Comparison of ENCODE assay signal across 16 cellular contexts in the genomic region with DNA sequence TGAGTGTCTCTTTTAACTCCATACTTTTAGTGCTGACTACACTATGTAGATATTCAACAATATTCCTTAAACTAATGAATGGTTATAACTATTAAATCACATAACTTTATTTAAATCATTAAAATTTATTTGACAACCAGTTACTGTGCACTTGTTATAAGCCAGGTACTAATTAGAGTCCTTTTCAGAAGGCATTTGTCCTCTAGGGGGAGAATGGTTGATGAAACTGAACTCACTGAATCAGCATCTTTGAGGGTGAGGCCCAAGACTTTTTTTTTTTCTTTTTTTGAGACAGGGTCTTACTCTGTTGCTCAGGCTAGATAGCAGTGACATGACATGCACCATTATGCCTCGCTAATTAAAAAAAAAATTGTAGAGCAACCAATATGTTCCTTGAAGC.
DNase-seq lines count a peak whose midpoint lies in the region; ATAC-seq, FAIRE-seq and TF ChIP-seq lines count a peak whose summit lies in the region.
"Had no signal": no experiment of that assay in that cellular context is flagged by ENCODE, and none has a peak within 500 bp of the region (broad histone marks: within the 10 kb centered on the region; RNA-seq: fewer than 3 reads in every experiment).

No MANE protein-coding gene starts in this region.

- H3K4me3 ChIP-seq in HepG2 (replicated peaks in 1 of 3; ENCODE audit: insufficient read depth in 1 of 3, low read depth in 2 of 3, low read length in 3 of 3) (no peak overlapping the region), right lobe of liver (no peak overlapping the region), OCI-LY7 (ENCODE audit: low read depth, low read length, poor library complexity, severe bottlenecking) (no peak overlapping the region), epithelial cell of esophagus (ENCODE audit: low read length) (no peak overlapping the region), neuronal stem cell (ENCODE audit: low read length in 2 of 2) (no peak overlapping the region)
- no peak overlapping the region for H3K4me3 ChIP-seq in CD4-positive, alpha-beta memory T cell (ENCODE audit: low read length in 2 of 2)

- H3K9ac ChIP-seq in HepG2 (ENCODE audit: insufficient read depth, low read depth, low read length) (no peak overlapping the region), neuronal stem cell (ENCODE audit: low read depth, low read length, poor library complexity) (no peak overlapping the region)

- H3K27ac ChIP-seq in HepG2 (ENCODE audit: extremely low read length, insufficient read depth, low read length) (no peak overlapping the region), right lobe of liver (no peak overlapping the region), OCI-LY7 (ENCODE audit: low read depth, low read length, poor library complexity, severe bottlenecking) (no peak overlapping the region), neuronal stem cell (replicated peaks; ENCODE audit: low read length) (no peak overlapping the region)
- H3K27ac ChIP-seq in CD4-positive, alpha-beta memory T cell (ENCODE audit: low read depth, low read length) = no peak overlapping the region

- H3K9me2 ChIP-seq in OCI-LY7 (ENCODE audit: insufficient read depth, low read length) = no peaks in the 10 kb centered on the region

- intact Hi-C loops in HepG2 (cut with micrococcal nuclease; ENCODE audit: unreplicated experiment) (no loop called here), right lobe of liver (cut with DNase I) (no loop called here), OCI-LY7 (cut with micrococcal nuclease; ENCODE audit: unreplicated experiment) (no loop called here)
- intact Hi-C loops in CD4-positive, alpha-beta memory T cell (cut with micrococcal nuclease) = no loop called here

- H4K20me1 ChIP-seq in HepG2 (ENCODE audit: insufficient read depth, low read length) (no peaks in the 10 kb centered on the region), OCI-LY7 (ENCODE audit: insufficient read depth, low read length) (no peaks in the 10 kb centered on the region; the same call in 1 of the 2 replicates)

- 0% methylated on average over 1 of the region's 1 CpG for WGBS in HepG2 (ENCODE audit: low lambda C conversion rate)
- 67% methylated on average over 1 of the region's 1 CpG for WGBS in right lobe of liver (ENCODE audit: insufficient coverage, low coverage, low lambda C conversion rate, missing lambda C conversion rate)
- no CpG with 5 or more reads among the region's 1 CpG for WGBS in neuronal stem cell (ENCODE audit: extremely low coverage in 2 of 2, insufficient read length in 2 of 2, insufficient replicate concordance in 1 of 2), 2 donors

- no peak overlapping the region for H2BK120ac ChIP-seq in neuronal stem cell (ENCODE audit: low read depth, low read length)

- DNase-seq in HepG2 (ENCODE audit: low spot score) (no peak), right lobe of liver (no peak), OCI-LY7 (ENCODE audit: low spot score) (no peak), epithelial cell of esophagus (ENCODE audit: low read depth) (peak; percentile 5), neuronal stem cell (ENCODE audit: low spot score) (no peak), ecto neural progenitor cell (ENCODE audit: low spot score) (no peak)
- no peak for DNase-seq in CD4-positive, alpha-beta memory T cell
- DNase-seq: activated CD4-positive, alpha-beta T cell treated with anti-CD3 and anti-CD28 coated beads for 48 hours; activated T-cell treated with anti-CD3 and anti-CD28 coated beads, Interleukin-2, amount 50 U/mL, for 4 hours; DMS153; H7; NCI-H187 treated with DMSO at 0.1 percent for 48 hours; NCI-H774; stimulated activated CD4-positive, alpha-beta T cell treated with anti-CD3 and anti-CD28 coated beads, Interleukin-4, amount 100 ng/mL, for 24 hours had no signal

- H3K27me3 ChIP-seq in HepG2 (ENCODE audit: control insufficient read depth in 1 of 2, insufficient read depth in 2 of 2, low read length in 2 of 2) (no peaks in the 10 kb centered on the region), right lobe of liver (no peaks in the 10 kb centered on the region), neuronal stem cell (ENCODE audit: control insufficient read depth in 3 of 3, insufficient read depth in 3 of 3, low read depth in 1 of 3, low read length in 3 of 3) (no peaks in the 10 kb centered on the region)
- H3K27me3 ChIP-seq in CD4-positive, alpha-beta memory T cell (ENCODE audit: insufficient read depth, low read length) = no peaks in the 10 kb centered on the region

- H2AK5ac ChIP-seq in neuronal stem cell (ENCODE audit: low read depth, low read length) = no peak overlapping the region

- no peak for TF ChIP-seq CTCF in HepG2 (CRISPR knock-in tag; IDR thresholded peaks at IDR 0.05)
- TF ChIP-seq CTCF in right lobe of liver (IDR thresholded peaks at IDR 0.05) = peak in 2 of 4 donors; percentile 8 to 16
- TF ChIP-seq CTCF in OCI-LY7 (conservative IDR thresholded peaks at IDR 0.05; ENCODE audit: low read length) = peak; percentile 44
- TF ChIP-seq CTCF in epithelial cell of esophagus (IDR thresholded peaks at IDR 0.05; ENCODE audit: insufficient read depth, low read depth, low read length, missing control alignments) = peak; percentile 31

- H2BK15ac ChIP-seq in neuronal stem cell (ENCODE audit: low read length) = no peak overlapping the region

- 0 out of 3 replicates have a peak, but pooled peaks have one; percentile 40 for ATAC-seq in HepG2
- ATAC-seq in right lobe of liver = no peak
- ATAC-seq in GM18505 (IDR thresholded peaks at IDR 0.05; ENCODE audit: unreplicated experiment) = no peak
- ATAC-seq: activated T-cell treated with anti-CD3 and anti-CD28 coated beads, Interleukin-2, amount 50 U/mL, for 4 hours; stimulated activated memory B cell treated with anti-CD40 and anti-IgM and Interleukin-4, amounts not matched to agents 10 μg/mL and 1 μg/mL and 100 μg/mL, for 72 hours had no signal

- BruUV-seq in HepG2 (replicated peaks; lab: Mats Ljungman, UMichigan) (no TSS peak), OCI-LY7 (replicated peaks; lab: Mats Ljungman, UMichigan) (no TSS peak)

- H3K23ac ChIP-seq in neuronal stem cell (ENCODE audit: low read depth, low read length, poor library complexity) = no peak overlapping the region

- TF ChIP-seq RAD21 in HepG2 (CRISPR knock-in tag; IDR thresholded peaks at IDR 0.05) = no peak

- H3K27ac Mint-ChIP-seq in CD4-positive, alpha-beta memory T cell = no peak overlapping the region
- H3K27ac Mint-ChIP-seq: stimulated activated memory B cell treated with anti-CD40 and anti-IgM and Interleukin-4, amounts not matched to agents 10 μg/mL and 1 μg/mL and 100 μg/mL, for 72 hours had no signal

- no peak overlapping the region for H2BK5ac ChIP-seq in neuronal stem cell (ENCODE audit: low read length)

- CTCF ChIA-PET in HepG2 (lab: Yijun Ruan, JAX; ENCODE audit: low intra/inter-chr PET ratio, low total read pairs) (no interaction called here), OCI-LY7 (lab: Charles Lee; ENCODE audit: unreplicated experiment) (no interaction called here)
- CTCF ChIA-PET in CD4-positive, alpha-beta memory T cell (lab: Charles Lee; ENCODE audit: partially characterized antibody) = no interaction called here

- TF ChIP-seq EP300 in HepG2 (IDR thresholded peaks at IDR 0.05; ENCODE audit: low read depth in 2 of 2, low read length in 2 of 2) (no peak), HepG2 (CRISPR knock-in tag; IDR thresholded peaks at IDR 0.05; ENCODE audit: borderline replicate concordance) (no peak)

- H3K4me1 Mint-ChIP-seq in CD4-positive, alpha-beta memory T cell = no peaks in the 10 kb centered on the region
- H3K4me1 Mint-ChIP-seq: stimulated activated memory B cell treated with anti-CD40 and anti-IgM and Interleukin-4, amounts not matched to agents 10 μg/mL and 1 μg/mL and 100 μg/mL, for 72 hours had no signal

- H3K79me2 ChIP-seq in HepG2 (ENCODE audit: insufficient read depth, low read length) (no peaks in the 10 kb centered on the region), OCI-LY7 (ENCODE audit: insufficient read depth, low read depth, low read length) (no peaks in the 10 kb centered on the region)

- H3K4me3 Mint-ChIP-seq in CD4-positive, alpha-beta memory T cell = no peak overlapping the region
- H3K4me3 Mint-ChIP-seq: activated T-cell treated with anti-CD3 and anti-CD28 coated beads, Interleukin-2, amount 50 U/mL, for 4 hours; stimulated activated memory B cell treated with anti-CD40 and anti-IgM and Interleukin-4, amounts not matched to agents 10 μg/mL and 1 μg/mL and 100 μg/mL, for 72 hours had no signal

- no peaks in the 10 kb centered on the region for H3K36me3 ChIP-seq in HepG2 (replicated peaks in 1 of 2; ENCODE audit: control insufficient read depth in 1 of 2, insufficient read depth in 2 of 2, low read length in 2 of 2)
- H3K36me3 ChIP-seq in right lobe of liver = no peaks in the 10 kb centered on the region
- H3K36me3 ChIP-seq in OCI-LY7 (ENCODE audit: insufficient read depth, low read length) = no peaks in the 10 kb centered on the region
- H3K36me3 ChIP-seq in CD4-positive, alpha-beta memory T cell (ENCODE audit: insufficient read depth, low read length) = no peaks in the 10 kb centered on the region
- no peaks in the 10 kb centered on the region for H3K36me3 ChIP-seq in neuronal stem cell (replicated peaks in 1 of 2; ENCODE audit: control insufficient read depth in 2 of 2, insufficient read depth in 2 of 2, low read length in 2 of 2)

- in situ Hi-C loops in HepG2 (cut with HindIII; ENCODE audit: extremely low pct_ligation_motif_present, low pct_unique_long_range_greater_than_20kb) = loop anchor here (25.0 kb wide), 2 partner anchors 939 to 1089 kb away; no protein-coding TSS in a partner anchor

- peaks cover 0 to 3% of the 10 kb centered on the region in 2 donors for H3K27me3 Mint-ChIP-seq in CD4-positive, alpha-beta memory T cell

- FAIRE-seq in HepG2 (lab: Jason Lieb, UNC) = no peak

- no peak overlapping the region for H4K91ac ChIP-seq in neuronal stem cell (ENCODE audit: low read depth, low read length, poor library complexity)

- 0 out of 2 replicates have a peak, but pooled peaks cover 6% of the 10 kb centered on the region for H3K4me1 ChIP-seq in HepG2 (ENCODE audit: insufficient read depth, low read length)
- no peaks in the 10 kb centered on the region for H3K4me1 ChIP-seq in right lobe of liver
- H3K4me1 ChIP-seq in OCI-LY7 (ENCODE audit: insufficient read depth, low read length, poor library complexity, severe bottlenecking) = no peaks in the 10 kb centered on the region
- no peaks in the 10 kb centered on the region for H3K4me1 ChIP-seq in CD4-positive, alpha-beta memory T cell (ENCODE audit: insufficient read depth, low read length)
- H3K4me1 ChIP-seq in neuronal stem cell (ENCODE audit: control insufficient read depth in 2 of 2, insufficient read depth in 1 of 2, low read depth in 1 of 2, low read length in 2 of 2) = no peaks in the 10 kb centered on the region

- H4K8ac ChIP-seq in neuronal stem cell (ENCODE audit: low read depth, low read length) = no peak overlapping the region

- no peak for TF ChIP-seq POLR2A in HepG2 (IDR thresholded peaks at IDR 0.05; ENCODE audit: insufficient read depth in 1 of 2, low read depth in 2 of 2, low read length in 2 of 2)
- no peak for TF ChIP-seq POLR2A in right lobe of liver (IDR thresholded peaks at IDR 0.05)
- no peak for TF ChIP-seq POLR2A in GM18505 (IDR thresholded peaks at IDR 0.05; ENCODE audit: borderline replicate concordance, extremely low read depth, insufficient read depth, insufficient read length)

- H3K79me1 ChIP-seq in neuronal stem cell (ENCODE audit: low read depth, low read length) = no peaks in the 10 kb centered on the region

- no peak overlapping the region for H2BK12ac ChIP-seq in neuronal stem cell (ENCODE audit: low read length)

- H2AFZ ChIP-seq in HepG2 (ENCODE audit: low read length) (no peak overlapping the region), OCI-LY7 (ENCODE audit: low read length) (no peak overlapping the region), neuronal stem cell (ENCODE audit: low read length) (no peak overlapping the region)

- H3K9me3 ChIP-seq in HepG2 (ENCODE audit: low read length) (no peaks in the 10 kb centered on the region), right lobe of liver (no peaks in the 10 kb centered on the region), OCI-LY7 (ENCODE audit: low read length) (no peaks in the 10 kb centered on the region), neuronal stem cell (replicated peaks in 1 of 2; ENCODE audit: control insufficient read depth in 2 of 2, insufficient read depth in 1 of 2, low read depth in 1 of 2, low read length in 2 of 2) (no peaks in the 10 kb centered on the region)
- no peaks in the 10 kb centered on the region for H3K9me3 ChIP-seq in CD4-positive, alpha-beta memory T cell (ENCODE audit: control insufficient read depth in 1 of 2, low read length in 2 of 2)

- H3K4ac ChIP-seq in neuronal stem cell (ENCODE audit: low read length) = no peak overlapping the region

- H3K36me3 Mint-ChIP-seq in CD4-positive, alpha-beta memory T cell = no peaks in the 10 kb centered on the region
- H3K36me3 Mint-ChIP-seq: stimulated activated memory B cell treated with anti-CD40 and anti-IgM and Interleukin-4, amounts not matched to agents 10 μg/mL and 1 μg/mL and 100 μg/mL, for 72 hours had no signal

- no peak overlapping the region for H3K14ac ChIP-seq in neuronal stem cell (ENCODE audit: low read length)

- POLR2A ChIA-PET in HepG2 (lab: Yijun Ruan, JAX) (no interaction called here), OCI-LY7 (lab: Charles Lee) (interaction anchor here (0.6 kb wide), 1 partner anchor 495 kb away, joined by 3 read pairs; no protein-coding TSS in a partner anchor)
- POLR2A ChIA-PET in CD4-positive, alpha-beta memory T cell (lab: Charles Lee; ENCODE audit: partially characterized antibody) = no interaction called here

- no peaks in the 10 kb centered on the region for H3K9me3 Mint-ChIP-seq in CD4-positive, alpha-beta memory T cell
- H3K9me3 Mint-ChIP-seq: activated T-cell treated with anti-CD3 and anti-CD28 coated beads, Interleukin-2, amount 50 U/mL, for 4 hours; stimulated activated memory B cell treated with anti-CD40 and anti-IgM and Interleukin-4, amounts not matched to agents 10 μg/mL and 1 μg/mL and 100 μg/mL, for 72 hours had no signal

- H3K4me2 ChIP-seq in HepG2 (ENCODE audit: low read depth, low read length) (no peak overlapping the region), OCI-LY7 (ENCODE audit: low read length) (no peak overlapping the region), neuronal stem cell (ENCODE audit: insufficient read depth, low read length, poor library complexity, severe bottlenecking) (no peak overlapping the region)

- H3K18ac ChIP-seq in neuronal stem cell (ENCODE audit: low read length) = no peak overlapping the region
